In genomic region chr14:76551906-76552305, GRCh38 we compare ENCODE assay signal across 24 cellular contexts.
A peak's percentile ranks its signal among the peaks of the same experiment; 100 is the strongest.
DNase-seq lines count a peak whose midpoint lies in the region; ATAC-seq and TF ChIP-seq lines count a peak whose summit lies in the region.
"Had no signal": no experiment of that assay in that cellular context is flagged by ENCODE, and none has a peak within 500 bp of the region (broad histone marks: within the 10 kb centered on the region; RNA-seq: fewer than 3 reads in every experiment).

No MANE protein-coding gene starts in this region.

- H3K36me3 Mint-ChIP-seq in GM23338 (ENCODE audit: low read depth) (no peaks in the 10 kb centered on the region), endodermal cell (ENCODE audit: low read depth) (no peaks in the 10 kb centered on the region), immature natural killer cell (no peaks in the 10 kb centered on the region)
- no peaks in the 10 kb centered on the region for H3K36me3 Mint-ChIP-seq in activated CD4-positive, alpha-beta T cell treated with anti-CD3 and anti-CD28 coated beads for 36 hours (ENCODE audit: low read depth)
- H3K36me3 Mint-ChIP-seq: T-cell had no signal

- H3K27me3 ChIP-seq in GM23338 (ENCODE audit: insufficient read depth) = no peaks in the 10 kb centered on the region
- no peaks in the 10 kb centered on the region for H3K27me3 ChIP-seq in NT2/D1 (ENCODE audit: insufficient read depth, insufficient read length)
- H3K27me3 ChIP-seq in endodermal cell (ENCODE audit: control insufficient read depth, insufficient read depth, low read length, poor library complexity, severe bottlenecking) = no peaks in the 10 kb centered on the region
- H3K27me3 ChIP-seq in trophoblast cell (ENCODE audit: insufficient read depth, low read length) = no peaks in the 10 kb centered on the region
- H3K27me3 ChIP-seq: BLaER1 treated with 17β-estradiol and CSF1 and Interleukin-3, amounts not matched to agents 10 nM and 100 nM had no signal

- H3K9ac ChIP-seq in NT2/D1 (ENCODE audit: insufficient read length, low read depth) = no peak overlapping the region
- no peak overlapping the region for H3K9ac ChIP-seq in endodermal cell (ENCODE audit: extremely low read depth, low read length, poor library complexity, severe bottlenecking)
- H3K9ac ChIP-seq in trophoblast cell (ENCODE audit: low read length) = no peak overlapping the region
- H3K9ac ChIP-seq: BLaER1 treated with 17β-estradiol and CSF1 and Interleukin-3, amounts not matched to agents 10 nM and 100 nM had no signal

- H3K4me3 Mint-ChIP-seq in GM23338 = no peak overlapping the region
- H3K4me3 Mint-ChIP-seq in endodermal cell = no peak overlapping the region
- no peak overlapping the region for H3K4me3 Mint-ChIP-seq in immature natural killer cell
- no peak overlapping the region for H3K4me3 Mint-ChIP-seq in activated CD4-positive, alpha-beta T cell treated with anti-CD3 and anti-CD28 coated beads for 36 hours
- H3K4me3 Mint-ChIP-seq: CD4-positive, alpha-beta T cell; HFFc6; T-cell had no signal

- H3K27ac Mint-ChIP-seq in GM23338 (no peak overlapping the region), endodermal cell (peak overlapping the region; percentile 65), immature natural killer cell (no peak overlapping the region)
- no peak overlapping the region for H3K27ac Mint-ChIP-seq in activated CD4-positive, alpha-beta T cell treated with anti-CD3 and anti-CD28 coated beads for 36 hours
- H3K27ac Mint-ChIP-seq: CD4-positive, alpha-beta T cell; HFFc6; T-cell had no signal

- H2AFZ ChIP-seq in GM23338 (peak overlapping the region; percentile 73; the same call in 1 of the 2 replicates), trophoblast cell (ENCODE audit: insufficient read depth, low read length, poor library complexity) (no peak overlapping the region)
- H2AFZ ChIP-seq: PC-9 had no signal

- H3K36me3 ChIP-seq in GM23338 (ENCODE audit: insufficient read depth) (no peaks in the 10 kb centered on the region), NT2/D1 (ENCODE audit: insufficient read depth, insufficient read length, low read length) (no peaks in the 10 kb centered on the region), endodermal cell (ENCODE audit: control insufficient read depth, insufficient read depth, low read length) (no peaks in the 10 kb centered on the region), trophoblast cell (ENCODE audit: control insufficient read depth in 1 of 2, insufficient read depth in 2 of 2, low read length in 2 of 2) (no peaks in the 10 kb centered on the region)
- H3K36me3 ChIP-seq: BLaER1 treated with 17β-estradiol and CSF1 and Interleukin-3, amounts not matched to agents 10 nM and 100 nM had no signal

- H3K14ac ChIP-seq in trophoblast cell (ENCODE audit: low read length) = no peak overlapping the region

- H2BK120ac ChIP-seq in trophoblast cell (ENCODE audit: insufficient read depth, low read length, poor library complexity) = no peak overlapping the region

- peak; percentile 36 for DNase-seq in GM23338 (ENCODE audit: low spot score)
- peak; percentile 78 for DNase-seq in NT2/D1 (ENCODE audit: low read depth, low spot score)
- DNase-seq in endodermal cell = peak; percentile 82
- DNase-seq in islet precursor cell = peak; percentile 80
- no peak for DNase-seq in trophoblast cell
- DNase-seq in immature natural killer cell = no peak
- no peak for DNase-seq in kidney tubule cell (ENCODE audit: low spot score)
- DNase-seq in activated CD4-positive, alpha-beta T cell treated with anti-CD3 and anti-CD28 coated beads for 36 hours = no peak
- DNase-seq: AML-193; CD4-positive, alpha-beta T cell; HFFc6; NCI-H1092 treated with DMSO at 0.1 percent for 48 hours; NCI-H1436; NCI-H187; NCI-H2081 treated with DMSO at 0.1 percent for 48 hours; NCI-H524; NCI-H774; PC-9; SHP77; T-cell had no signal

- H3K4me1 Mint-ChIP-seq in GM23338 (peaks cover 16% of the 10 kb centered on the region), endodermal cell (peaks cover 32% of the 10 kb centered on the region), immature natural killer cell (no peaks in the 10 kb centered on the region)
- no peaks in the 10 kb centered on the region for H3K4me1 Mint-ChIP-seq in activated CD4-positive, alpha-beta T cell treated with anti-CD3 and anti-CD28 coated beads for 36 hours
- H3K4me1 Mint-ChIP-seq: T-cell had no signal

- H3K79me2 ChIP-seq in GM23338 (replicated peaks; ENCODE audit: insufficient read depth) = no peaks in the 10 kb centered on the region
- H3K79me2 ChIP-seq in trophoblast cell (ENCODE audit: control insufficient read depth, insufficient read depth, low read length, poor library complexity) = no peaks in the 10 kb centered on the region

- H3K9me3 Mint-ChIP-seq in GM23338 (no peaks in the 10 kb centered on the region), endodermal cell (no peaks in the 10 kb centered on the region), immature natural killer cell (peaks cover 0 to 2% (median 0%) of the 10 kb centered on the region in 6 donors)
- no peaks in the 10 kb centered on the region for H3K9me3 Mint-ChIP-seq in activated CD4-positive, alpha-beta T cell treated with anti-CD3 and anti-CD28 coated beads for 36 hours (ENCODE audit: low read depth)
- H3K9me3 Mint-ChIP-seq: CD4-positive, alpha-beta T cell; HFFc6; T-cell had no signal

- H3K18ac ChIP-seq in trophoblast cell (ENCODE audit: low read length) = no peak overlapping the region

- no peaks in the 10 kb centered on the region for H3F3A ChIP-seq in GM23338 (replicated peaks; ENCODE audit: low read depth)

- TF ChIP-seq CTCF in GM23338 (conservative IDR thresholded peaks at IDR 0.05; ENCODE audit: low read depth in 2 of 2) (no peak), endodermal cell (conservative IDR thresholded peaks at IDR 0.05) (no peak)

- ATAC-seq in GM23338 = peak; percentile 83
- no peak for ATAC-seq in activated CD4-positive, alpha-beta T cell treated with anti-CD3 and anti-CD28 coated beads for 36 hours
- ATAC-seq: A549, GM12878, T-cell had no signal

- no peak overlapping the region for H3K4me2 ChIP-seq in GM23338
- H3K4me2 ChIP-seq in trophoblast cell (ENCODE audit: low read length) = no peak overlapping the region
- H3K4me2 ChIP-seq: A549; BLaER1 treated with 17β-estradiol and CSF1 and Interleukin-3, amounts not matched to agents 10 nM and 100 nM; PC-9 had no signal

- H2BK12ac ChIP-seq in trophoblast cell (ENCODE audit: low read length) = no peak overlapping the region

- no peak overlapping the region for H2BK5ac ChIP-seq in trophoblast cell (ENCODE audit: low read depth, low read length, poor library complexity)

- no peak overlapping the region for H4K8ac ChIP-seq in trophoblast cell (ENCODE audit: low read depth, low read length)

- H3K4ac ChIP-seq in trophoblast cell (ENCODE audit: low read depth, low read length) = no peak overlapping the region

- no peak overlapping the region for H2AK5ac ChIP-seq in trophoblast cell (ENCODE audit: low read length)

- POLR2A ChIA-PET in activated CD4-positive, alpha-beta T cell treated with anti-CD3 and anti-CD28 coated beads for 36 hours (lab: Charles Lee) = no interaction called here

- CTCF ChIA-PET in activated CD4-positive, alpha-beta T cell treated with anti-CD3 and anti-CD28 coated beads for 36 hours (lab: Charles Lee) = interaction anchor here (0.6 kb wide), 2 partner anchors 9 to 67 kb away, joined by 3 read pairs; no protein-coding TSS in a partner anchor

- H3K23ac ChIP-seq in trophoblast cell (ENCODE audit: low read length) = no peak overlapping the region

- H3K4me3 ChIP-seq in GM23338 = no peak overlapping the region
- H3K4me3 ChIP-seq in NT2/D1 (ENCODE audit: insufficient read length, low read depth) = no peak overlapping the region
- H3K4me3 ChIP-seq in endodermal cell (ENCODE audit: low read length) = no peak overlapping the region
- H3K4me3 ChIP-seq in trophoblast cell (ENCODE audit: low read depth, low read length) = no peak overlapping the region
- H3K4me3 ChIP-seq: A549; BLaER1 treated with 17β-estradiol and CSF1 and Interleukin-3, amounts not matched to agents 10 nM and 100 nM; GM12878; PC-9 had no signal

- WGBS in endodermal cell (ENCODE audit: insufficient coverage in 1 of 2, insufficient read length in 1 of 2), 2 experiments = 31 to 58% methylated on average over 3 to 4 of the region's 4 CpGs
- no CpG with 5 or more reads among the region's 4 CpGs for WGBS in trophoblast cell (ENCODE audit: extremely low coverage, insufficient coverage, insufficient read length)

- H3K9me3 ChIP-seq in NT2/D1 (ENCODE audit: insufficient read depth, low read length) (no peaks in the 10 kb centered on the region), endodermal cell (ENCODE audit: control insufficient read depth, low read length) (no peaks in the 10 kb centered on the region), trophoblast cell (ENCODE audit: insufficient read depth, low read depth, low read length) (no peaks in the 10 kb centered on the region)
- H3K9me3 ChIP-seq: A549; BLaER1 treated with 17β-estradiol and CSF1 and Interleukin-3, amounts not matched to agents 10 nM and 100 nM had no signal

- H3K27ac ChIP-seq in GM23338 (ENCODE audit: low read depth) (no peak overlapping the region), endodermal cell (ENCODE audit: low read depth, low read length) (no peak overlapping the region), trophoblast cell (ENCODE audit: low read depth, low read length) (no peak overlapping the region)
- H3K27ac ChIP-seq: A549; BLaER1 treated with 17β-estradiol and CSF1 and Interleukin-3, amounts not matched to agents 10 nM and 100 nM; HL-60; PC-9 had no signal

- H3K4me1 ChIP-seq in GM23338 (ENCODE audit: insufficient read depth) = peaks cover 11% of the 10 kb centered on the region; the same call in 1 of the 2 replicates
- H3K4me1 ChIP-seq in NT2/D1 (ENCODE audit: insufficient read depth, insufficient read length) = peaks cover 2% of the 10 kb centered on the region
- H3K4me1 ChIP-seq in endodermal cell (ENCODE audit: control insufficient read depth, insufficient read depth, low read length) = no peaks in the 10 kb centered on the region
- H3K4me1 ChIP-seq in trophoblast cell (ENCODE audit: control insufficient read depth in 1 of 2, insufficient read depth in 2 of 2, low read length in 2 of 2) = no peaks in the 10 kb centered on the region
- H3K4me1 ChIP-seq: A549; BLaER1 treated with 17β-estradiol and CSF1 and Interleukin-3, amounts not matched to agents 10 nM and 100 nM had no signal

- intact Hi-C loops in activated CD4-positive, alpha-beta T cell treated with anti-CD3 and anti-CD28 coated beads for 36 hours (cut with DNase I, micrococcal nuclease) = no loop called here

- H3K27me3 Mint-ChIP-seq in GM23338 (ENCODE audit: insufficient read depth, low read depth, poor library complexity) (no peaks in the 10 kb centered on the region), endodermal cell (ENCODE audit: insufficient read depth) (no peaks in the 10 kb centered on the region), immature natural killer cell (ENCODE audit: low read depth in 3 of 3) (peaks cover 0 to 5% (median 0%) of the 10 kb centered on the region in 3 donors)
- peaks cover 8% of the 10 kb centered on the region for H3K27me3 Mint-ChIP-seq in activated CD4-positive, alpha-beta T cell treated with anti-CD3 and anti-CD28 coated beads for 36 hours

- H4K12ac ChIP-seq in trophoblast cell (ENCODE audit: low read depth, low read length) = no peak overlapping the region

- no peaks in the 10 kb centered on the region for H3K79me1 ChIP-seq in trophoblast cell (ENCODE audit: low read length)

- H3K9me2 ChIP-seq in GM23338 (ENCODE audit: insufficient read depth) = no peaks in the 10 kb centered on the region

- no peak overlapping the region for H4K91ac ChIP-seq in trophoblast cell (ENCODE audit: low read depth, low read length)

- H4K20me1 ChIP-seq in GM23338 (replicated peaks; ENCODE audit: insufficient read depth) = no peaks in the 10 kb centered on the region
- H4K20me1 ChIP-seq: BLaER1 treated with 17β-estradiol and CSF1 and Interleukin-3, amounts not matched to agents 10 nM and 100 nM had no signal

Comparison
In these comparisons a context has a peak if more than half of its experiments do, and no peak if none do; other contexts are left out.
1. DNase-seq: peak in GM23338 (single experiment), NT2/D1 (single experiment), endodermal cell (single experiment) and islet precursor cell (single experiment); none in trophoblast cell (0 of 2), immature natural killer cell (0 of 3), kidney tubule cell (single experiment) and activated CD4-positive, alpha-beta T cell treated with anti-CD3 and anti-CD28 coated beads for 36 hours (single experiment).